14 cellular contexts compared by ENCODE assay signal in the genomic region with DNA sequence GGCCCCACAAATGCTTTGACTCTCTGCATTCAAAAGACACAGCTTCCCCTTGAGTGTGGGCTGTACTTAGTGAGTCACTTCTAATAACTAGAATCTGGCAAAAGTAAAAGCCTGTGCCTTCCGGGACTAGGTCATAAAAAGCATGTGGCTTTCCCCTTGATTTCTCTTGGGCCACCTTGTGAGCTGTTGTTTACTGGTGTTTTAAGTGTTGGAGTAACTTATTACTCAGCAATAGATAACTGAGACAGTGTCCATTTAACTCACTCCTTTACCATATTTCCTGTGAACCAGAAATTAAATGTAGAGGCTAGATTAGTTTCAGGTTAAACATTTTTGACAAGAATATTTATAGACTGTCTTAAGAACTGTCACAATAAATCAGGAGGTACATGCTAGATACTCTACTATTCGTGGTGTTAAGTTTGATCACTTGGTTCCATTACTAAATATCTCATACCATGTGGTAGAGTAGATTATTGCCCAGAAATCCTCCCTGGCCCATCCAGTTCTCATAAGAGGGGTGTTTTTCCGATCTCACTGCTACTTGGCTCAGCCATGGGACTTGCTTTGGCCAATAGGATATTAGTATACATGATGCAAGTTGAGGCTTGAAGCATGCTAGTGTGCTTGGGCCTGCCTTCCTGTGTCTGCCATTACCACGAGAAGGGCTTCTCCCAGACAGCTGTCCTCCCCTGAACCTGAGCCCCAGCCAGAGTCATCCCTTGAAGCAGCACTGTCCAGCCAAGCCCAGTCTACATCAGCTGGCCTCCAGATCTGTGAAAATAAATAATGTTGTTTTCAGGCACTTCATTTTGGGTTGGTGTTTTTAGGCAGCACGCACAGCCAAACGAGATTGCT. TPM values are rescaled to one million over a fixed set of nuclear protein-coding genes. Genes with fewer than 3 reads are reported as not detected.
DNase-seq lines count a peak whose midpoint lies in the region; ATAC-seq and TF ChIP-seq lines count a peak whose summit lies in the region.
"Had no signal": no experiment of that assay in that cellular context is flagged by ENCODE, and none has a peak within 500 bp of the region (broad histone marks: within the 10 kb centered on the region; RNA-seq: fewer than 3 reads in every experiment).

No MANE protein-coding gene starts in this region.

- TF ChIP-seq CTCF in PC-3 (conservative IDR thresholded peaks at IDR 0.05; ENCODE audit: low read depth, low read length): no peak
- no peak for TF ChIP-seq CTCF in nephron progenitor cell (IDR thresholded peaks at IDR 0.05)

- no peaks in the 10 kb centered on the region for H4K20me1 ChIP-seq in PC-3 (ENCODE audit: low read length)

- H3K9ac ChIP-seq in PC-3 (ENCODE audit: low read length) (no peak overlapping the region), skeletal muscle tissue (ENCODE audit: low read depth in 1 of 3, low read length in 3 of 3) (no peak overlapping the region)

- no peaks in the 10 kb centered on the region for H3K9me3 Mint-ChIP-seq in activated CD4-positive, alpha-beta T cell treated with anti-CD3 and anti-CD28 coated beads for 36 hours (ENCODE audit: low read depth)
- peaks cover 9% of the 10 kb centered on the region for H3K9me3 Mint-ChIP-seq in nephron progenitor cell

- no peaks in the 10 kb centered on the region for H3K27me3 Mint-ChIP-seq in activated CD4-positive, alpha-beta T cell treated with anti-CD3 and anti-CD28 coated beads for 36 hours
- peaks cover 3% of the 10 kb centered on the region for H3K27me3 Mint-ChIP-seq in nephron progenitor cell (ENCODE audit: low read depth, poor library complexity)

- no peaks in the 10 kb centered on the region for H3K79me2 ChIP-seq in PC-3 (ENCODE audit: low read length)

- POLR2A ChIA-PET in activated CD4-positive, alpha-beta T cell treated with anti-CD3 and anti-CD28 coated beads for 36 hours (lab: Charles Lee): no interaction called here
- POLR2A ChIA-PET in PC-3 (lab: Charles Lee; ENCODE audit: unreplicated experiment): no interaction called here

- H3K4me1 ChIP-seq in PC-3 (ENCODE audit: insufficient read depth, low read length) (peaks cover 11% of the 10 kb centered on the region), skeletal muscle tissue (ENCODE audit: control insufficient read depth in 3 of 3, insufficient read depth in 3 of 3, low read length in 3 of 3) (peaks cover 23 to 48% (median 31%) of the 10 kb centered on the region in 3 donors)
- H3K4me1 ChIP-seq: A549 had no signal

- H3K27me3 ChIP-seq in PC-3 (ENCODE audit: low read length) (no peaks in the 10 kb centered on the region), skeletal muscle tissue (ENCODE audit: control insufficient read depth in 3 of 3, insufficient read depth in 3 of 3, low read length in 3 of 3) (no peaks in the 10 kb centered on the region)

- H3F3A ChIP-seq in PC-3 (ENCODE audit: low read length, unreplicated experiment): peaks cover 9% of the 10 kb centered on the region

- intact Hi-C loops in activated CD4-positive, alpha-beta T cell treated with anti-CD3 and anti-CD28 coated beads for 36 hours (cut with DNase I, micrococcal nuclease): no loop called here
- intact Hi-C loops in PC-3 (cut with micrococcal nuclease): no loop called here

- no peak overlapping the region for H3K27ac Mint-ChIP-seq in activated CD4-positive, alpha-beta T cell treated with anti-CD3 and anti-CD28 coated beads for 36 hours
- no peak overlapping the region for H3K27ac Mint-ChIP-seq in nephron progenitor cell

- H3K4me3 ChIP-seq in PC-3 (ENCODE audit: low read length): no peak overlapping the region
- H3K4me3 ChIP-seq in skeletal muscle tissue (ENCODE audit: low read length in 3 of 3): no peak overlapping the region
- H3K4me3 ChIP-seq: A549 had no signal

- DNase-seq in activated CD4-positive, alpha-beta T cell treated with anti-CD3 and anti-CD28 coated beads for 36 hours: no peak
- DNase-seq in activated CD4-positive, alpha-beta T cell treated with anti-CD3 and anti-CD28 coated beads for 1 hour: no peak
- DNase-seq in PC-3 (peak; percentile 93), nephron progenitor cell (no peak), anterior cingulate cortex (lab: John Stamatoyannopoulos, UW) (no peak), substantia nigra (lab: John Stamatoyannopoulos, UW) (no peak)
- DNase-seq: activated CD4-positive, alpha-beta T cell treated with anti-CD3 and anti-CD28 coated beads for 4 hours; GF-D8; GOT3; RPMI8226; stimulated activated CD4-positive, alpha-beta T cell treated with anti-CD3 and anti-CD28 coated beads, Interleukin-2, amount 100 ng/mL, for 24 hours had no signal

- no TSS peak for BruUV-seq in PC-3 (replicated peaks; lab: Mats Ljungman, UMichigan)

- ATAC-seq in activated CD4-positive, alpha-beta T cell treated with anti-CD3 and anti-CD28 coated beads for 36 hours: peak; percentile 60
- peak; percentile 74 for ATAC-seq in HG02852 (IDR thresholded peaks at IDR 0.05; ENCODE audit: unreplicated experiment)
- peak; percentile 95 for ATAC-seq in PC-3

- H3K4me2 ChIP-seq in PC-3 (ENCODE audit: low read length): no peak overlapping the region
- H3K4me2 ChIP-seq: A549 had no signal

- H3K27ac ChIP-seq in PC-3 (ENCODE audit: low read length): peak overlapping the region; percentile 52
- peak overlapping the region; percentile 78 for H3K27ac ChIP-seq in skeletal muscle tissue (ENCODE audit: low read depth, low read length)
- H3K27ac ChIP-seq in substantia nigra (ENCODE audit: low read depth, low read length, poor library complexity, severe bottlenecking): no peak overlapping the region
- H3K27ac ChIP-seq: A549 had no signal

- no peaks in the 10 kb centered on the region for H3K36me3 ChIP-seq in PC-3 (ENCODE audit: low read depth, low read length)
- no peaks in the 10 kb centered on the region for H3K36me3 ChIP-seq in skeletal muscle tissue (ENCODE audit: control insufficient read depth in 3 of 3, insufficient read depth in 3 of 3, low read length in 3 of 3)

- H3K4me3 Mint-ChIP-seq in activated CD4-positive, alpha-beta T cell treated with anti-CD3 and anti-CD28 coated beads for 36 hours: no peak overlapping the region
- H3K4me3 Mint-ChIP-seq in nephron progenitor cell: no peak overlapping the region

- peaks cover 6% of the 10 kb centered on the region; the same call in 1 of the 2 replicates for H3K9me3 ChIP-seq in PC-3 (ENCODE audit: low read length)
- H3K9me3 ChIP-seq in skeletal muscle tissue (ENCODE audit: control insufficient read depth in 3 of 3, low read length in 3 of 3): no peaks in the 10 kb centered on the region
- H3K9me3 ChIP-seq: A549 had no signal

- CTCF ChIA-PET in activated CD4-positive, alpha-beta T cell treated with anti-CD3 and anti-CD28 coated beads for 36 hours (lab: Charles Lee): no interaction called here
- CTCF ChIA-PET in PC-3 (lab: Charles Lee): no interaction called here

- H3K4me1 Mint-ChIP-seq in activated CD4-positive, alpha-beta T cell treated with anti-CD3 and anti-CD28 coated beads for 36 hours: peaks cover 2% of the 10 kb centered on the region
- peaks cover 8% of the 10 kb centered on the region for H3K4me1 Mint-ChIP-seq in nephron progenitor cell

- H3K36me3 Mint-ChIP-seq in activated CD4-positive, alpha-beta T cell treated with anti-CD3 and anti-CD28 coated beads for 36 hours (ENCODE audit: low read depth): no peaks in the 10 kb centered on the region
- H3K36me3 Mint-ChIP-seq in nephron progenitor cell (ENCODE audit: low read depth): no peaks in the 10 kb centered on the region

- no peak overlapping the region for H2AFZ ChIP-seq in PC-3 (ENCODE audit: low read length)

- no peaks in the 10 kb centered on the region for H3K9me2 ChIP-seq in PC-3 (replicated peaks; ENCODE audit: low read length)

RNA-seq across cellular contexts. Expression of gene CMBL, which starts 10.4 kb away (rescaled TPM):
- total RNA-seq in activated CD4-positive, alpha-beta T cell treated with anti-CD3 and anti-CD28 coated beads for 36 hours: under 1 TPM; 0.46 to 0.66 TPM
- 35.7 and 38.4 TPM in 2 replicates for total RNA-seq in PC-3 (2014; rRNA removed)
- total RNA-seq in skeletal muscle tissue: 34.4 TPM

RNA-seq across cellular contexts. Expression of gene MARCHF6, which starts 35.4 kb away (rescaled TPM):
- 10 to 100 TPM; 67.3 to 92.2 TPM for total RNA-seq in activated CD4-positive, alpha-beta T cell treated with anti-CD3 and anti-CD28 coated beads for 36 hours
- total RNA-seq in PC-3 (2014; rRNA removed) (140 TPM in 2 replicates), skeletal muscle tissue (110 TPM)

Comparison
In these comparisons a context has a peak if more than half of its experiments do, and no peak if none do; other contexts are left out.
1. RNA of gene CMBL, which starts 10.4 kb away (total RNA-seq): 35.7 to 38.4 TPM in PC-3 and 34.4 TPM in skeletal muscle tissue (single experiment); 0.46 to 0.66 TPM in activated CD4-positive, alpha-beta T cell treated with anti-CD3 and anti-CD28 coated beads for 36 hours; every median in the first group is over 10 times any median in the second.
2. Peak in every context shown above with its lines, with median percentiles within 50 percentile points of each other: ATAC-seq.